20 cellular contexts compared by ENCODE assay signal in genomic region chr18:11167778-11168177, GRCh38.
"Had no signal": no experiment of that assay in that cellular context is flagged by ENCODE, and none has a peak within 500 bp of the region (broad histone marks: within the 10 kb centered on the region; RNA-seq: fewer than 3 reads in every experiment).

No MANE protein-coding gene starts in this region.

- H3K27ac ChIP-seq: ascending aorta, colonic mucosa, esophagus squamous epithelium, parathyroid adenoma, tibial nerve had no signal

- ATAC-seq: activated CD4-positive, CD25-positive, alpha-beta regulatory T cell treated with anti-CD3 and anti-CD28 coated beads, Interleukin-2, amount 50 U/mL, for 24 hours; stimulated activated naive B cell treated with anti-CD40 and anti-IgM and Interleukin-4, amounts not matched to agents 10 μg/mL and 1 μg/mL and 100 μg/mL, for 72 hours had no signal

- H2AFZ ChIP-seq: parathyroid adenoma had no signal

- H3K27ac Mint-ChIP-seq: naive B cell; stimulated activated naive B cell treated with anti-CD40 and anti-IgM and Interleukin-4, amounts not matched to agents 10 μg/mL and 1 μg/mL and 100 μg/mL, for 72 hours had no signal

- H3K9me3 ChIP-seq: ascending aorta, colonic mucosa, esophagus squamous epithelium had no signal

- H3K27me3 ChIP-seq: ascending aorta, colonic mucosa, esophagus squamous epithelium, tibial nerve had no signal

- H3K4me3 Mint-ChIP-seq: naive B cell; stimulated activated naive B cell treated with anti-CD40 and anti-IgM and Interleukin-4, amounts not matched to agents 10 μg/mL and 1 μg/mL and 100 μg/mL, for 72 hours had no signal

- H3K4me1 ChIP-seq: ascending aorta, colonic mucosa, esophagus squamous epithelium, parathyroid adenoma had no signal

- H3K79me2 ChIP-seq: parathyroid adenoma had no signal

- H3K36me3 Mint-ChIP-seq: stimulated activated naive B cell treated with anti-CD40 and anti-IgM and Interleukin-4, amounts not matched to agents 10 μg/mL and 1 μg/mL and 100 μg/mL, for 72 hours had no signal

- H3K9me3 Mint-ChIP-seq: stimulated activated naive B cell treated with anti-CD40 and anti-IgM and Interleukin-4, amounts not matched to agents 10 μg/mL and 1 μg/mL and 100 μg/mL, for 72 hours had no signal

- H3K9ac ChIP-seq: parathyroid adenoma had no signal

- H3K36me3 ChIP-seq: ascending aorta, colonic mucosa, esophagus squamous epithelium, tibial nerve had no signal

- H3K4me3 ChIP-seq: ascending aorta, colonic mucosa, esophagus squamous epithelium, tibial nerve had no signal

- DNase-seq: activated CD4-positive, alpha-beta T cell treated with anti-CD3 and anti-CD28 coated beads, Interleukin-2, amount 50 U/mL, for 1 hour; activated CD8-positive, alpha-beta memory T cell treated with anti-CD3 and anti-CD28 coated beads for 24 hours; activated naive CD4-positive, alpha-beta T cell treated with Interleukin-2 at 50 U/mL for 16 hours; caudate nucleus; colonic mucosa; effector CD4-positive, alpha-beta T cell; esophagus squamous epithelium; islet precursor cell; naive B cell; retina; stimulated activated CD4-positive, alpha-beta T cell treated with anti-CD3 and anti-CD28 coated beads, Interleukin-15, amount 100 ng/mL, for 24 hours; stimulated activated CD4-positive, alpha-beta T cell treated with anti-CD3 and anti-CD28 coated beads, Interleukin-4, amount 100 ng/mL, for 1 hour; stimulated activated naive B cell treated with anti-CD40 and anti-IgM and Interleukin-4, amounts not matched to agents 10 μg/mL and 1 μg/mL and 100 μg/mL, for 72 hours; substantia nigra; T-helper 1 cell; T1000 had no signal
